ENCODE assay signal across 17 cellular contexts in the genomic region with DNA sequence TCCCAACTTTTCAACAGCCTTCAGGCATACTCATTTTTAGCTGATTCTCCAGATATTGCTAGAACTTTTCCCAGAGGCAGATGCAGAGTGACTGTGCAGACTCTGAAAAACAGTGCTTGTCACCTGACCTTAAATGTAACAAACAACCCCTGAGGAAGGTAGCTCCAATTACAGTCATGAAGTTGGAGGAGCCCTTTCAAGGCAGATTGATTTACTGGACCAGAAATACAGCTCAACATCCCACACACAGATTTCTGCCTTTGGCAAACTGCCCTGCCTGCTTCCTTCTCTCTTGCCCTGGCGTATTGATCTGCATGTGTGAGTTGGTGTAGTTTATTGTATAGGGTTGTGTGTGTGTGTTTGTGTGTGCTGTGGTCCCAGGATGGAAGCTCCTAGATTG. TPM values are rescaled to one million over a fixed set of nuclear protein-coding genes. Genes with fewer than 3 reads are reported as not detected.
A peak's percentile ranks its signal among the peaks of the same experiment; 100 is the strongest.
DNase-seq lines count a peak whose midpoint lies in the region; ATAC-seq, FAIRE-seq and TF ChIP-seq lines count a peak whose summit lies in the region.
"Had no signal": no experiment of that assay in that cellular context is flagged by ENCODE, and none has a peak within 500 bp of the region (broad histone marks: within the 10 kb centered on the region; RNA-seq: fewer than 3 reads in every experiment).

No MANE protein-coding gene starts in this region.

- peak overlapping the region; percentile 31; the same call in 1 of the 2 replicates for H3K4me2 ChIP-seq in PC-9

- H3K9me3 ChIP-seq in PC-9 (ENCODE audit: insufficient read depth, low read depth): no peaks in the 10 kb centered on the region
- peaks cover 0 to 3% of the 10 kb centered on the region in 2 donors for H3K9me3 ChIP-seq in left lung
- H3K9me3 ChIP-seq: BE2C, body of pancreas, psoas muscle had no signal

- H3K9me2 ChIP-seq in PC-9 (ENCODE audit: insufficient read depth): no peaks in the 10 kb centered on the region

- intact Hi-C loops in PC-9 (cut with micrococcal nuclease; ENCODE audit: unreplicated experiment) (no loop called here), left lung (cut with DNase I) (no loop called here)

- H3K4me1 ChIP-seq in PC-9 (replicated peaks; ENCODE audit: insufficient read depth): peaks cover 48% of the 10 kb centered on the region
- peaks cover 0 to under 1% of the 10 kb centered on the region in 2 donors for H3K4me1 ChIP-seq in left lung
- H3K4me1 ChIP-seq: BE2C, body of pancreas had no signal

- no peaks in the 10 kb centered on the region for H4K20me1 ChIP-seq in PC-9 (ENCODE audit: insufficient read depth)

- TF ChIP-seq CTCF in PC-9 (conservative IDR thresholded peaks at IDR 0.05) (no peak), left lung (IDR thresholded peaks at IDR 0.05) (no peak)

- no peak overlapping the region for H2AFZ ChIP-seq in PC-9

- no peak for FAIRE-seq in HTR-8/SVneo (lab: Jason Lieb, UNC)

- peak; percentile 20 for DNase-seq in Ammon's horn (ENCODE audit: low spot score)
- DNase-seq in HTR-8/SVneo (ENCODE audit: insufficient read length, low spot score): peak; percentile 34
- peak in 1 of 2 experiments; percentile 49 for DNase-seq in PC-9
- peak; percentile 63 for DNase-seq in iris pigment epithelial cell (ENCODE audit: low read depth)
- DNase-seq in AG20443 (ENCODE audit: low spot score): no peak
- no peak for DNase-seq in left lung
- DNase-seq: activated CD4-positive, alpha-beta T cell treated with anti-CD3 and anti-CD28 coated beads for 1 hour; activated naive CD4-positive, alpha-beta T cell treated with anti-CD3 and anti-CD28 coated beads for 36 hours; BE2C; body of pancreas; left ventricle myocardium superior; naive B cell; NCI-H1930; psoas muscle had no signal

- no peaks in the 10 kb centered on the region for H3K79me2 ChIP-seq in PC-9 (ENCODE audit: low read depth)

- no peak overlapping the region for H3K4me3 ChIP-seq in PC-9
- no peak overlapping the region for H3K4me3 ChIP-seq in left lung
- H3K4me3 ChIP-seq: body of pancreas, psoas muscle had no signal

- no peaks in the 10 kb centered on the region for H3K27me3 ChIP-seq in PC-9 (ENCODE audit: insufficient read depth, low read depth)
- H3K27me3 ChIP-seq in left lung: no peaks in the 10 kb centered on the region
- H3K27me3 ChIP-seq: BE2C, body of pancreas had no signal

- POLR2A ChIA-PET in PC-9 (lab: Charles Lee; ENCODE audit: unreplicated experiment): no interaction called here

- no peak for ATAC-seq in left lung
- ATAC-seq in HG02981 (IDR thresholded peaks at IDR 0.05; ENCODE audit: unreplicated experiment): no peak
- no peak for ATAC-seq in HG02840 (IDR thresholded peaks at IDR 0.05; ENCODE audit: low FRiP score, unreplicated experiment)
- ATAC-seq: body of pancreas, left ventricle myocardium superior had no signal

- H3F3A ChIP-seq in PC-9 (ENCODE audit: insufficient read depth, low read depth): peaks cover 19% of the 10 kb centered on the region

- CTCF ChIA-PET in PC-9 (lab: Charles Lee): no interaction called here

- H3K36me3 ChIP-seq in PC-9 (ENCODE audit: low read depth): no peaks in the 10 kb centered on the region
- no peaks in the 10 kb centered on the region for H3K36me3 ChIP-seq in left lung
- H3K36me3 ChIP-seq: BE2C had no signal

- H3K27ac ChIP-seq in PC-9 (peak overlapping the region; percentile 87; the same call in 1 of the 2 replicates), left lung (no peak overlapping the region)
- H3K27ac ChIP-seq: body of pancreas, HL-60, psoas muscle had no signal

- BruUV-seq in PC-9 (replicated peaks; lab: Mats Ljungman, UMichigan): no TSS peak

RNA-seq across cellular contexts. Expression of a gene that starts 38.5 kb away (rescaled TPM):
- total RNA-seq in PC-9 (2021): 28.0 and 28.2 TPM in 2 replicates
- total RNA-seq in left lung: 10 to 100 TPM in 1 of 2 donors, 1 to 10 TPM in 1; 8.2 to 14.8 TPM

Comparison
In these comparisons a context has a peak if more than half of its experiments do, and no peak if none do; other contexts are left out.
1. DNase-seq: peak in Ammon's horn (single experiment), HTR-8/SVneo (single experiment) and iris pigment epithelial cell (single experiment); none in AG20443 (single experiment) and left lung (0 of 2).